ENCODE assay signal across 10 cellular contexts in the genomic region with DNA sequence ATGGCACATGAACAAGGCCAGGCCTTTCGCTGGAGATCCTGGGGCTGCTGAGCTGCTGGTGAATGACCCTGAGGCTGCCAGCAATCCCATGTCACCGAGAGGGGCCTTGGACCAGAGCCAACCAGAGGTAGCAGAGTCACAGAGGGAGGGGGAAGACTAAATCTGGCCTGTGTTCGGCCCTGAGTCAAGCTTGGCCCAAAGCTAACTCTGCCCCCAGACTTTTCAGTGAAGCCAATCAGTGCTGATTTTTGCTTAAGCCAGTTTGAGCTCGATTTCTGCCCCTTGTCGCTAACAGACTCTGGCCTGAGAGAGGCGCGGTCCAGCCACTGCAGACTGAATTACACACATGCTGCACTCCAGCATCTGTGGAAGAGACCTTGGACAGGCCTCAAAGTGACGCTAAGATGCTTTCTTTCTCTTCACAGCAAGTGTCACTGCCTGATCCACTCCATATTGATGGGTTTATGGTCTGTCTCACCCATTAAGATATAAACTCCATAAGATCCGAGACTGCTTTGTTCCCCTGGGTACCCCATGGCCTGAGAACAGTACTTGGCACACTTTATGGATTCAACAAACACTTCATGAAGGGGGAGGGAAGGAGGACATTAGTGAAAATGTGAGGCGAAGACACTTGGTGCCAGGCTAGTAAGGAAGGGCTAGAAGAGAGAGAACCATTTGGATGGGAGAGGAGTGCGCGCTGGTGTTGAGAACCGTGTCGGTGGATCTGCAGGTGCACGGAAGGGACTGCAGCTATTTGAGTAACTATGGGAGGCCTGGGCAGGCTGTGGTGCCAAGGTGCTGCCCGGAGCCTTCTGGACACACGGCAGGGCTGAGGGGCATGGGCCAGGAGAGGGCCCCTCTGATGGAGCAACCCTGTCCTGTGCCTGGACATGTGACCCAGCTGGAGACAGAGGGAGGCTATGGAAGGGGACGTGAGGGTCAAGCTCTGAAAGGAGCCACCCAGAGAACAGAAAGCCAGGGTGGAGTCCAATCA. TPM values are rescaled to one million over a fixed set of nuclear protein-coding genes. Genes with fewer than 3 reads are reported as not detected.
DNase-seq lines count a peak whose midpoint lies in the region; ATAC-seq, FAIRE-seq and TF ChIP-seq lines count a peak whose summit lies in the region.
"Had no signal": no experiment of that assay in that cellular context is flagged by ENCODE, and none has a peak within 500 bp of the region (broad histone marks: within the 10 kb centered on the region; RNA-seq: fewer than 3 reads in every experiment).

No MANE protein-coding gene starts in this region.

- peaks cover 93% of the 10 kb centered on the region for H3K79me2 ChIP-seq in HepG2 (ENCODE audit: insufficient read depth, low read length)

- 88% methylated on average over 8 of the region's 18 CpGs for WGBS in HepG2 (ENCODE audit: low lambda C conversion rate)
- 70 to 100% methylated on average over 1 to 18 of the region's 18 CpGs for WGBS in transverse colon (ENCODE audit: low coverage in 1 of 2), 2 donors

- H3K9me3 Mint-ChIP-seq in activated T-cell treated with anti-CD3 and anti-CD28 coated beads, Interleukin-2, amount 50 U/mL, for 4 hours: no peaks in the 10 kb centered on the region
- H3K9me3 Mint-ChIP-seq in activated naive CD8-positive, alpha-beta T cell treated with anti-CD3 and anti-CD28 coated beads, Interleukin-2, amount 10 ng/mL, durations not matched to agents 7 days and 5 days: no peaks in the 10 kb centered on the region

- H3K9me3 ChIP-seq in HepG2 (ENCODE audit: low read length) (no peaks in the 10 kb centered on the region), transverse colon (no peaks in the 10 kb centered on the region)

- FAIRE-seq in HepG2 (lab: Jason Lieb, UNC): no peak

- TF ChIP-seq POLR2A in HepG2 (IDR thresholded peaks at IDR 0.05; ENCODE audit: insufficient read depth in 1 of 2, low read depth in 2 of 2, low read length in 2 of 2) (no peak), transverse colon (IDR thresholded peaks at IDR 0.05) (no peak)

- BruUV-seq in HepG2 (replicated peaks; lab: Mats Ljungman, UMichigan): no TSS peak

- no peak for DNase-seq in activated T-cell treated with anti-CD3 and anti-CD28 coated beads, Interleukin-2, amount 50 U/mL, for 4 hours
- DNase-seq in activated T-cell treated with anti-CD3 and anti-CD28 coated beads for 4 hours: no peak
- DNase-seq in activated naive CD8-positive, alpha-beta T cell treated with anti-CD3 and anti-CD28 coated beads, Interleukin-2, amount 10 ng/mL, durations not matched to agents 7 days and 5 days: no peak
- peak; percentile 61 for DNase-seq in HepG2 (ENCODE audit: low spot score)
- DNase-seq in transverse colon: no peak
- DNase-seq in NCI-H2081 treated with DMSO at 0.1 percent for 48 hours (lab: John Stamatoyannopoulos, UW): no peak
- no peak for DNase-seq in left lobe of liver (ENCODE audit: low spot score)
- DNase-seq: NCI-H82 had no signal

- H3K36me3 ChIP-seq in HepG2 (replicated peaks in 1 of 2; ENCODE audit: control insufficient read depth in 1 of 2, insufficient read depth in 2 of 2, low read length in 2 of 2): peaks cover 4 to 8% of the 10 kb centered on the region in 2 experiments; a peak in 4 of 5 replicates
- H3K36me3 ChIP-seq in transverse colon: no peaks in the 10 kb centered on the region

- H4K20me1 ChIP-seq in HepG2 (ENCODE audit: insufficient read depth, low read length): no peaks in the 10 kb centered on the region

- ATAC-seq in activated T-cell treated with anti-CD3 and anti-CD28 coated beads, Interleukin-2, amount 50 U/mL, for 4 hours: no peak
- ATAC-seq in activated naive CD8-positive, alpha-beta T cell treated with anti-CD3 and anti-CD28 coated beads, Interleukin-2, amount 10 ng/mL, durations not matched to agents 7 days and 5 days (ENCODE audit: low read depth): no peak
- ATAC-seq in HepG2 (no peak), left lobe of liver (no peak), GM19397 (IDR thresholded peaks at IDR 0.05; ENCODE audit: unreplicated experiment) (no peak)

- TF ChIP-seq RAD21 in HepG2 (CRISPR knock-in tag; IDR thresholded peaks at IDR 0.05): no peak

- peak overlapping the region; percentile 55 for H3K9ac ChIP-seq in HepG2 (ENCODE audit: insufficient read depth, low read depth, low read length)

- H3K4me1 ChIP-seq in HepG2 (ENCODE audit: insufficient read depth, low read length) (peaks cover 99% of the 10 kb centered on the region), transverse colon (peaks cover 42 to 87% (median 63%) of the 10 kb centered on the region in 4 donors)

- peak overlapping the region; percentile 44 for H3K4me3 Mint-ChIP-seq in activated T-cell treated with anti-CD3 and anti-CD28 coated beads, Interleukin-2, amount 50 U/mL, for 4 hours
- peak overlapping the region; percentile 2 for H3K4me3 Mint-ChIP-seq in activated naive CD8-positive, alpha-beta T cell treated with anti-CD3 and anti-CD28 coated beads, Interleukin-2, amount 10 ng/mL, durations not matched to agents 7 days and 5 days

- H3K4me3 ChIP-seq in HepG2 (replicated peaks in 1 of 3; ENCODE audit: insufficient read depth in 1 of 3, low read depth in 2 of 3, low read length in 3 of 3) (peak overlapping the region in 1 of 3 experiments; percentile 18; a peak in 1 of 6 replicates), transverse colon (no peak overlapping the region)

- no peaks in the 10 kb centered on the region for H3K27me3 Mint-ChIP-seq in activated T-cell treated with anti-CD3 and anti-CD28 coated beads, Interleukin-2, amount 50 U/mL, for 4 hours (ENCODE audit: low read depth)
- H3K27me3 Mint-ChIP-seq in activated naive CD8-positive, alpha-beta T cell treated with anti-CD3 and anti-CD28 coated beads, Interleukin-2, amount 10 ng/mL, durations not matched to agents 7 days and 5 days: no peaks in the 10 kb centered on the region

- intact Hi-C loops in HepG2 (cut with micrococcal nuclease; ENCODE audit: unreplicated experiment) (no loop called here), transverse colon (cut with DNase I; ENCODE audit: low total_unique reads) (no loop called here)

- no peaks in the 10 kb centered on the region for H3K27me3 ChIP-seq in HepG2 (ENCODE audit: control insufficient read depth in 1 of 2, insufficient read depth in 2 of 2, low read length in 2 of 2)
- H3K27me3 ChIP-seq in transverse colon: no peaks in the 10 kb centered on the region

- in situ Hi-C loops in HepG2 (cut with HindIII; ENCODE audit: extremely low pct_ligation_motif_present, low pct_unique_long_range_greater_than_20kb) (no loop called here), transverse colon (cut with MboI; ENCODE audit: low pct_ligation_motif_present in 1 of 4, low pct_unique_long_range_greater_than_20kb in 1 of 4, low sequenced_read_pairs in 3 of 4) (no loop called here)

- peak overlapping the region; percentile 52 for H3K4me2 ChIP-seq in HepG2 (ENCODE audit: low read depth, low read length)

- TF ChIP-seq CTCF in HepG2 (CRISPR knock-in tag; IDR thresholded peaks at IDR 0.05) (no peak), transverse colon (IDR thresholded peaks at IDR 0.05) (no peak)

- H3K27ac ChIP-seq in HepG2 (ENCODE audit: extremely low read length, insufficient read depth, low read length) (peak overlapping the region; percentile 95), transverse colon (peak overlapping the region; percentile 82 to 87 (median 85))
- H3K27ac ChIP-seq: C4-2B had no signal

- no peak overlapping the region for H2AFZ ChIP-seq in HepG2 (ENCODE audit: low read length)

- POLR2A ChIA-PET in activated naive CD8-positive, alpha-beta T cell treated with anti-CD3 and anti-CD28 coated beads, Interleukin-2, amount 10 ng/mL, durations not matched to agents 7 days and 5 days (lab: Charles Lee): interaction anchor here (1.0 to 1.3 kb wide), 2 partner anchors 8 to 132 kb away, joined by 3 to 4 read pairs; no protein-coding TSS in a partner anchor
- POLR2A ChIA-PET in HepG2 (lab: Yijun Ruan, JAX): interaction anchor here (0.9 to 1.3 kb wide), 3 partner anchors 8 to 56 kb away, joined by 3 to 6 read pairs (median 5); no protein-coding TSS in a partner anchor

- H3K36me3 Mint-ChIP-seq in activated T-cell treated with anti-CD3 and anti-CD28 coated beads, Interleukin-2, amount 50 U/mL, for 4 hours (ENCODE audit: insufficient read depth): peaks cover 6% of the 10 kb centered on the region
- H3K36me3 Mint-ChIP-seq in activated naive CD8-positive, alpha-beta T cell treated with anti-CD3 and anti-CD28 coated beads, Interleukin-2, amount 10 ng/mL, durations not matched to agents 7 days and 5 days: peaks cover 6% of the 10 kb centered on the region

- no peak for TF ChIP-seq EP300 in HepG2 (IDR thresholded peaks at IDR 0.05; ENCODE audit: low read depth in 2 of 2, low read length in 2 of 2)
- TF ChIP-seq EP300 in HepG2 (CRISPR knock-in tag; IDR thresholded peaks at IDR 0.05; ENCODE audit: borderline replicate concordance): no peak
- no peak for TF ChIP-seq EP300 in transverse colon (IDR thresholded peaks at IDR 0.05; ENCODE audit: low read depth)

- CTCF ChIA-PET in HepG2 (lab: Yijun Ruan, JAX; ENCODE audit: low intra/inter-chr PET ratio, low total read pairs): no interaction called here

- peaks cover 91% of the 10 kb centered on the region for H3K4me1 Mint-ChIP-seq in activated T-cell treated with anti-CD3 and anti-CD28 coated beads, Interleukin-2, amount 50 U/mL, for 4 hours (ENCODE audit: low read depth)
- H3K4me1 Mint-ChIP-seq in activated naive CD8-positive, alpha-beta T cell treated with anti-CD3 and anti-CD28 coated beads, Interleukin-2, amount 10 ng/mL, durations not matched to agents 7 days and 5 days: peaks cover 57% of the 10 kb centered on the region

- H3K27ac Mint-ChIP-seq in activated naive CD8-positive, alpha-beta T cell treated with anti-CD3 and anti-CD28 coated beads, Interleukin-2, amount 10 ng/mL, durations not matched to agents 7 days and 5 days: peak overlapping the region; percentile 95

RNA-seq across cellular contexts. Expression of a gene that starts 17.6 kb away (rescaled TPM):
- total RNA-seq in activated T-cell treated with anti-CD3 and anti-CD28 coated beads, Interleukin-2, amount 50 U/mL, for 4 hours: 100 to 1,000 TPM; 101 to 104 (median 103) TPM
- total RNA-seq in activated naive CD8-positive, alpha-beta T cell treated with anti-CD3 and anti-CD28 coated beads, Interleukin-2, amount 10 ng/mL, durations not matched to agents 7 days and 5 days: 100 to 1,000 TPM; 104 to 108 TPM
- total RNA-seq in HepG2 (2016; rRNA removed; fragmentation: Illumina TruSeq; extraction: Trizol) (37.2 and 39.5 TPM in 2 replicates), transverse colon (100 to 1,000 TPM in 1 of 4 donors, 10 to 100 TPM in 3; 58.9 to 175 (median 65.0) TPM), left lobe of liver (22.8 TPM)
- 15.1 and 18.2 TPM in 2 replicates for total RNA-seq in HepG2 (2016; cell fraction: cytosol; rRNA removed; fragmentation: Illumina TruSeq; extraction: Trizol; ENCODE audit: low read depth)
- total RNA-seq in HepG2 (2016; cell fraction: insoluble cytoplasmic fraction; rRNA removed; fragmentation: Illumina TruSeq; extraction: Trizol): 27.1 and 40.8 TPM in 2 replicates
- 19.4 and 20.4 TPM in 2 replicates for total RNA-seq in HepG2 (2016; cell fraction: membrane; rRNA removed; fragmentation: Illumina TruSeq; extraction: Trizol)
- 47.7 and 56.8 TPM in 2 replicates for total RNA-seq in HepG2 (2016; cell fraction: nucleus; rRNA removed; fragmentation: Illumina TruSeq; extraction: Trizol)
- polyA plus RNA-seq in HepG2 (2011; rRNA removed): 149 and 151 TPM in 2 replicates
- 91.7 and 149 TPM in 2 replicates for polyA plus RNA-seq in HepG2 (2011; cell fraction: cytosol; rRNA removed)
- polyA plus RNA-seq in HepG2 (2011; cell fraction: nucleus; rRNA removed): 233 and 293 TPM in 2 replicates
- 62.1 and 64.6 TPM in 2 replicates for polyA plus RNA-seq in HepG2 (2012)
- 10.3 and 11.7 TPM in 2 replicates for polyA plus RNA-seq in HepG2 (2016; cell fraction: cytosol; fragmentation: Illumina TruSeq; extraction: Trizol; ENCODE audit: low read depth)
- 53.5 and 62.0 TPM in 2 replicates for polyA plus RNA-seq in HepG2 (2016; cell fraction: insoluble cytoplasmic fraction; fragmentation: Illumina TruSeq; extraction: Trizol; ENCODE audit: low read depth)
- 18.2 and 24.3 TPM in 2 replicates for polyA plus RNA-seq in HepG2 (2016; cell fraction: membrane; fragmentation: Illumina TruSeq; extraction: Trizol; ENCODE audit: low read depth)
- 127 and 170 TPM in 2 replicates for polyA plus RNA-seq in HepG2 (2016; cell fraction: nucleus; fragmentation: Illumina TruSeq; extraction: Trizol; ENCODE audit: insufficient read depth, low read depth)
- polyA minus RNA-seq in HepG2 (2011; rRNA and poly(A)+ RNA removed; ENCODE audit: low replicate concordance): 43.2 and 193 TPM in 2 replicates
- 76.9 and 86.6 TPM in 2 replicates for polyA minus RNA-seq in HepG2 (2011; cell fraction: cytosol; rRNA and poly(A)+ RNA removed)
- polyA minus RNA-seq in HepG2 (2011; cell fraction: nucleus; rRNA and poly(A)+ RNA removed): 74.3 and 80.3 TPM in 2 replicates

RNA-seq across cellular contexts. Expression of a gene that starts 46.2 kb away (rescaled TPM):
- 1 to 10 TPM; 1.6 to 3.7 (median 2.7) TPM for total RNA-seq in activated T-cell treated with anti-CD3 and anti-CD28 coated beads, Interleukin-2, amount 50 U/mL, for 4 hours
- total RNA-seq in activated naive CD8-positive, alpha-beta T cell treated with anti-CD3 and anti-CD28 coated beads, Interleukin-2, amount 10 ng/mL, durations not matched to agents 7 days and 5 days: 10 to 100 TPM; 25.0 to 28.8 TPM
- total RNA-seq in HepG2 (2016; rRNA removed; fragmentation: Illumina TruSeq; extraction: Trizol): 1.7 and 3.1 TPM in 2 replicates
- 0.40 and 0.53 TPM in 2 replicates for total RNA-seq in HepG2 (2016; cell fraction: cytosol; rRNA removed; fragmentation: Illumina TruSeq; extraction: Trizol; ENCODE audit: low read depth)
- 1.1 and 3.0 TPM in 2 replicates for total RNA-seq in HepG2 (2016; cell fraction: insoluble cytoplasmic fraction; rRNA removed; fragmentation: Illumina TruSeq; extraction: Trizol)
- total RNA-seq in HepG2 (2016; cell fraction: membrane; rRNA removed; fragmentation: Illumina TruSeq; extraction: Trizol): 1.2 and 1.4 TPM in 2 replicates
- 2.6 and 2.9 TPM in 2 replicates for total RNA-seq in HepG2 (2016; cell fraction: nucleus; rRNA removed; fragmentation: Illumina TruSeq; extraction: Trizol)
- polyA plus RNA-seq in HepG2 (2011; rRNA removed): 3.1 and 4.5 TPM in 2 replicates
- polyA plus RNA-seq in HepG2 (2011; cell fraction: cytosol; rRNA removed): 2.9 and 3.5 TPM in 2 replicates
- 19.5 and 22.9 TPM in 2 replicates for polyA plus RNA-seq in HepG2 (2011; cell fraction: nucleus; rRNA removed)
- polyA plus RNA-seq in HepG2 (2012): 1.8 and 1.9 TPM in 2 replicates
- 0.40 and 0.43 TPM in 2 replicates for polyA plus RNA-seq in HepG2 (2016; cell fraction: cytosol; fragmentation: Illumina TruSeq; extraction: Trizol; ENCODE audit: low read depth)
- 1.1 and 1.4 TPM in 2 replicates for polyA plus RNA-seq in HepG2 (2016; cell fraction: insoluble cytoplasmic fraction; fragmentation: Illumina TruSeq; extraction: Trizol; ENCODE audit: low read depth)
- polyA plus RNA-seq in HepG2 (2016; cell fraction: membrane; fragmentation: Illumina TruSeq; extraction: Trizol; ENCODE audit: low read depth): 0.61 and 0.87 TPM in 2 replicates
- polyA plus RNA-seq in HepG2 (2016; cell fraction: nucleus; fragmentation: Illumina TruSeq; extraction: Trizol; ENCODE audit: insufficient read depth, low read depth): 10.1 and 13.8 TPM in 2 replicates
- 0.28 and 3.1 TPM in 2 replicates for polyA minus RNA-seq in HepG2 (2011; rRNA and poly(A)+ RNA removed; ENCODE audit: low replicate concordance)
- polyA minus RNA-seq in HepG2 (2011; cell fraction: cytosol; rRNA and poly(A)+ RNA removed): 0.40 and 1.1 TPM in 2 replicates
- 3.0 and 3.1 TPM in 2 replicates for polyA minus RNA-seq in HepG2 (2011; cell fraction: nucleus; rRNA and poly(A)+ RNA removed)
- 10 to 100 TPM; 24.6 to 57.3 (median 38.0) TPM for total RNA-seq in transverse colon
- total RNA-seq in left lobe of liver: 11.5 TPM

RNA-seq across cellular contexts. Expression of a gene that starts 55.6 kb away (rescaled TPM):
- 1 to 10 TPM; 1.3 to 1.8 (median 1.7) TPM for total RNA-seq in activated T-cell treated with anti-CD3 and anti-CD28 coated beads, Interleukin-2, amount 50 U/mL, for 4 hours
- 10 to 100 TPM; 15.6 to 17.5 TPM for total RNA-seq in activated naive CD8-positive, alpha-beta T cell treated with anti-CD3 and anti-CD28 coated beads, Interleukin-2, amount 10 ng/mL, durations not matched to agents 7 days and 5 days
- total RNA-seq in HepG2 (2016; rRNA removed; fragmentation: Illumina TruSeq; extraction: Trizol) (1.2 and 2.4 TPM in 2 replicates), transverse colon (10 to 100 TPM in 2 of 4 donors, 1 to 10 TPM in 2; 8.9 to 59.5 (median 18.4) TPM), left lobe of liver (3.9 TPM)
- 1.2 and 2.0 TPM in 2 replicates for total RNA-seq in HepG2 (2016; cell fraction: cytosol; rRNA removed; fragmentation: Illumina TruSeq; extraction: Trizol; ENCODE audit: low read depth)
- total RNA-seq in HepG2 (2016; cell fraction: insoluble cytoplasmic fraction; rRNA removed; fragmentation: Illumina TruSeq; extraction: Trizol): 1.1 and 2.6 TPM in 2 replicates
- total RNA-seq in HepG2 (2016; cell fraction: membrane; rRNA removed; fragmentation: Illumina TruSeq; extraction: Trizol): 1.6 and 2.0 TPM in 2 replicates
- total RNA-seq in HepG2 (2016; cell fraction: nucleus; rRNA removed; fragmentation: Illumina TruSeq; extraction: Trizol): 2.4 and 2.8 TPM in 2 replicates
- polyA plus RNA-seq in HepG2 (2011; rRNA removed): 2.4 and 3.1 TPM in 2 replicates
- polyA plus RNA-seq in HepG2 (2011; cell fraction: cytosol; rRNA removed): 1.3 and 1.9 TPM in 2 replicates
- 12.9 and 13.7 TPM in 2 replicates for polyA plus RNA-seq in HepG2 (2011; cell fraction: nucleus; rRNA removed)
- 0.61 and 1.0 TPM in 2 replicates for polyA plus RNA-seq in HepG2 (2012)
- 0.49 and 0.65 TPM in 2 replicates for polyA plus RNA-seq in HepG2 (2016; cell fraction: cytosol; fragmentation: Illumina TruSeq; extraction: Trizol; ENCODE audit: low read depth)
- polyA plus RNA-seq in HepG2 (2016; cell fraction: insoluble cytoplasmic fraction; fragmentation: Illumina TruSeq; extraction: Trizol; ENCODE audit: low read depth): 0.78 and 1.4 TPM in 2 replicates
- 0.82 and 0.91 TPM in 2 replicates for polyA plus RNA-seq in HepG2 (2016; cell fraction: membrane; fragmentation: Illumina TruSeq; extraction: Trizol; ENCODE audit: low read depth)
- 4.8 and 5.0 TPM in 2 replicates for polyA plus RNA-seq in HepG2 (2016; cell fraction: nucleus; fragmentation: Illumina TruSeq; extraction: Trizol; ENCODE audit: insufficient read depth, low read depth)
- polyA minus RNA-seq in HepG2 (2011; rRNA and poly(A)+ RNA removed; ENCODE audit: low replicate concordance): 0.33 and 2.8 TPM in 2 replicates
- 0.59 and 1.2 TPM in 2 replicates for polyA minus RNA-seq in HepG2 (2011; cell fraction: cytosol; rRNA and poly(A)+ RNA removed)
- 3.7 and 4.2 TPM in 2 replicates for polyA minus RNA-seq in HepG2 (2011; cell fraction: nucleus; rRNA and poly(A)+ RNA removed)

RNA-seq across cellular contexts. Expression of a gene that starts 56.7 kb away (rescaled TPM):
- total RNA-seq in activated T-cell treated with anti-CD3 and anti-CD28 coated beads, Interleukin-2, amount 50 U/mL, for 4 hours: 100 to 1,000 TPM; 282 to 293 (median 292) TPM
- total RNA-seq in activated naive CD8-positive, alpha-beta T cell treated with anti-CD3 and anti-CD28 coated beads, Interleukin-2, amount 10 ng/mL, durations not matched to agents 7 days and 5 days: 100 to 1,000 TPM; 187 to 193 TPM
- total RNA-seq in HepG2 (2016; rRNA removed; fragmentation: Illumina TruSeq; extraction: Trizol) (378 and 396 TPM in 2 replicates), transverse colon (100 to 1,000 TPM; 149 to 352 (median 235) TPM), left lobe of liver (164 TPM)
- 206 and 277 TPM in 2 replicates for total RNA-seq in HepG2 (2016; cell fraction: cytosol; rRNA removed; fragmentation: Illumina TruSeq; extraction: Trizol; ENCODE audit: low read depth)
- total RNA-seq in HepG2 (2016; cell fraction: insoluble cytoplasmic fraction; rRNA removed; fragmentation: Illumina TruSeq; extraction: Trizol): 384 and 456 TPM in 2 replicates
- total RNA-seq in HepG2 (2016; cell fraction: membrane; rRNA removed; fragmentation: Illumina TruSeq; extraction: Trizol): 192 and 280 TPM in 2 replicates
- total RNA-seq in HepG2 (2016; cell fraction: nucleus; rRNA removed; fragmentation: Illumina TruSeq; extraction: Trizol): 124 and 130 TPM in 2 replicates
- 286 and 302 TPM in 2 replicates for polyA plus RNA-seq in HepG2 (2011; rRNA removed)
- 407 and 879 TPM in 2 replicates for polyA plus RNA-seq in HepG2 (2011; cell fraction: cytosol; rRNA removed)
- 341 and 384 TPM in 2 replicates for polyA plus RNA-seq in HepG2 (2011; cell fraction: nucleus; rRNA removed)
- polyA plus RNA-seq in HepG2 (2012): 182 and 188 TPM in 2 replicates
- 245 and 314 TPM in 2 replicates for polyA plus RNA-seq in HepG2 (2016; cell fraction: cytosol; fragmentation: Illumina TruSeq; extraction: Trizol; ENCODE audit: low read depth)
- polyA plus RNA-seq in HepG2 (2016; cell fraction: insoluble cytoplasmic fraction; fragmentation: Illumina TruSeq; extraction: Trizol; ENCODE audit: low read depth): 420 and 459 TPM in 2 replicates
- polyA plus RNA-seq in HepG2 (2016; cell fraction: membrane; fragmentation: Illumina TruSeq; extraction: Trizol; ENCODE audit: low read depth): 204 and 246 TPM in 2 replicates
- polyA plus RNA-seq in HepG2 (2016; cell fraction: nucleus; fragmentation: Illumina TruSeq; extraction: Trizol; ENCODE audit: insufficient read depth, low read depth): 232 and 235 TPM in 2 replicates
- polyA minus RNA-seq in HepG2 (2011; rRNA and poly(A)+ RNA removed; ENCODE audit: low replicate concordance): 32.1 and 88.3 TPM in 2 replicates
- polyA minus RNA-seq in HepG2 (2011; cell fraction: cytosol; rRNA and poly(A)+ RNA removed): 38.6 and 41.0 TPM in 2 replicates
- polyA minus RNA-seq in HepG2 (2011; cell fraction: nucleus; rRNA and poly(A)+ RNA removed): 16.5 and 21.2 TPM in 2 replicates
